In the genomic region with DNA sequence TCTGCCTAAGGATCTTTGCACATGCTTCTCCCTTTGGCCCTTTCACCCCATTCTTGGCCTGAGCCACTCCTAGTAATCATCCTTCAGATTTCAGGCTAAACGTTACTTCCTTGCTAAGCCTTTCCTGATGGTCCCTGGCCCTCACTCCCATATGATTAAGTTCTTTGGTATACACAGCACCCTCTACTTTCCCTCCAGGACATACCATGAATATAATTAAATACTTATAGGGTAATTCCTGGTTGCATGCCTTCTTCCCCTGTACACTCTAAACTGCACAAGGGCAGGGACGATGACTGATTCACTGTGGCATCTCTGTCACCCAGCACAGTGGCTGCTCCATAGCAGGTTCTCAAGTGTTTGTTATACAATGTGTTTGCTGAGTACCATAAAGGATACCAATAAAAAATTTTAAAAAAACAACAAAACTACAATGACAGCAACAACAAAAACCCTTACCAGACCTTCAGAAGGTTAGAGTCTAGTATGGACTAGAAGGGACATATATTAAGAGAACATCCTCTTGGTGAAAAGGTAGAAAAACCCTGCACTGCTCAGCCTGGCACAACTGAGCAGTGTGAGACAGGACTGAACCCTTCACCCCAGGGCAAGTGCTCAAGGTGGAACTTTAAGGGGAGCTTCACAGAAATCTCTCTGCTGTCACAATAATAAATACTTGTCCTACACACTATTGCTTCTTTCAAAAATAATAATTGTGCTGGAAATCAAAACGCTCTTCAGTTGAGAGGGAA, we compare ENCODE assay signal across 12 cellular contexts.
A peak's percentile ranks its signal among the peaks of the same experiment; 100 is the strongest.
DNase-seq lines count a peak whose midpoint lies in the region; ATAC-seq and TF ChIP-seq lines count a peak whose summit lies in the region.
"Had no signal": no experiment of that assay in that cellular context is flagged by ENCODE, and none has a peak within 500 bp of the region (broad histone marks: within the 10 kb centered on the region; RNA-seq: fewer than 3 reads in every experiment).

No MANE protein-coding gene starts in this region.

- H3K4me3 ChIP-seq in left ventricle myocardium inferior (no peak overlapping the region), transverse colon (no peak overlapping the region)
- H3K4me3 ChIP-seq: GM12878 had no signal

- CTCF ChIA-PET in activated naive CD4-positive, alpha-beta T cell treated with anti-CD3 and anti-CD28 coated beads for 36 hours (lab: Charles Lee): interaction anchor here (0.5 to 6.4 kb wide), 14 partner anchors 10 to 157 kb away, joined by 3 to 178 read pairs (median 16); partner anchors contain the start of gene AAK1

- no peaks in the 10 kb centered on the region for H3K36me3 Mint-ChIP-seq in activated naive CD4-positive, alpha-beta T cell treated with anti-CD3 and anti-CD28 coated beads for 36 hours (ENCODE audit: low read depth)
- peaks cover 3% of the 10 kb centered on the region for H3K36me3 Mint-ChIP-seq in T-helper 17 cell (ENCODE audit: low read depth)
- peaks cover 7 to 11% of the 10 kb centered on the region in 2 donors for H3K36me3 Mint-ChIP-seq in CD14-positive monocyte

- H3K27me3 Mint-ChIP-seq in activated naive CD4-positive, alpha-beta T cell treated with anti-CD3 and anti-CD28 coated beads for 36 hours (ENCODE audit: low read depth): no peaks in the 10 kb centered on the region
- H3K27me3 Mint-ChIP-seq in T-helper 17 cell: no peaks in the 10 kb centered on the region
- peaks cover 0 to 2% (median 0%) of the 10 kb centered on the region in 3 donors for H3K27me3 Mint-ChIP-seq in CD14-positive monocyte (ENCODE audit: low read depth in 3 of 3)

- TF ChIP-seq CTCF in left ventricle myocardium inferior (IDR thresholded peaks at IDR 0.05; ENCODE audit: borderline replicate concordance): no peak
- TF ChIP-seq CTCF in transverse colon (IDR thresholded peaks at IDR 0.05): no peak
- TF ChIP-seq CTCF in CD14-positive monocyte (IDR thresholded peaks at IDR 0.05): no peak

- no peaks in the 10 kb centered on the region for H3K9me3 Mint-ChIP-seq in activated naive CD4-positive, alpha-beta T cell treated with anti-CD3 and anti-CD28 coated beads for 36 hours
- no peaks in the 10 kb centered on the region for H3K9me3 Mint-ChIP-seq in CD14-positive monocyte

- H3K27me3 ChIP-seq in left ventricle myocardium inferior (ENCODE audit: low read depth) (no peaks in the 10 kb centered on the region), transverse colon (no peaks in the 10 kb centered on the region)

- peaks cover 84% of the 10 kb centered on the region for H3K4me1 Mint-ChIP-seq in activated naive CD4-positive, alpha-beta T cell treated with anti-CD3 and anti-CD28 coated beads for 36 hours (ENCODE audit: low read depth)
- H3K4me1 Mint-ChIP-seq in T-helper 17 cell (peaks cover 75% of the 10 kb centered on the region), CD14-positive monocyte (peaks cover 41% of the 10 kb centered on the region)

- peak; percentile 28 for DNase-seq in activated naive CD4-positive, alpha-beta T cell treated with anti-CD3 and anti-CD28 coated beads for 36 hours
- no peak for DNase-seq in activated naive CD4-positive, alpha-beta T cell treated with anti-CD3 and anti-CD28 coated beads, Interleukin-2, amount 50 U/mL, for 16 hours
- DNase-seq in T-helper 17 cell (no peak), left ventricle myocardium inferior (no peak), transverse colon (no peak), CD14-positive monocyte (ENCODE audit: low spot score) (no peak)
- DNase-seq: activated T-cell treated with anti-CD3 and anti-CD28 coated beads, Interleukin-2, amount 50 U/mL, for 1 hour; NCI-H2029 treated with DMSO at 0.1 percent for 48 hours had no signal

- no peak for TF ChIP-seq EP300 in transverse colon (IDR thresholded peaks at IDR 0.05; ENCODE audit: low read depth)

- no peak overlapping the region for H3K4me3 Mint-ChIP-seq in activated naive CD4-positive, alpha-beta T cell treated with anti-CD3 and anti-CD28 coated beads for 36 hours
- H3K4me3 Mint-ChIP-seq in T-helper 17 cell (peak overlapping the region; percentile 39), CD14-positive monocyte (no peak overlapping the region)

- TF ChIP-seq POLR2A in transverse colon (IDR thresholded peaks at IDR 0.05): no peak

- intact Hi-C loops in activated naive CD4-positive, alpha-beta T cell treated with anti-CD3 and anti-CD28 coated beads for 36 hours (cut with micrococcal nuclease): no loop called here
- intact Hi-C loops in left ventricle myocardium inferior (cut with micrococcal nuclease): loop anchor here (10.0 kb wide), 1 partner anchor 77 kb away; the partner anchor contains the start of gene AAK1
- intact Hi-C loops in transverse colon (cut with DNase I; ENCODE audit: low total_unique reads): no loop called here
- intact Hi-C loops in CD14-positive monocyte (cut with micrococcal nuclease): no loop called here

- H3K27ac ChIP-seq in left ventricle myocardium inferior (replicated peaks) (peak overlapping the region; percentile 70), transverse colon (peak overlapping the region in 3 of 4 donors; percentile 39 to 61 (median 50))

- in situ Hi-C loops in transverse colon (cut with MboI; ENCODE audit: low pct_ligation_motif_present in 1 of 4, low pct_unique_long_range_greater_than_20kb in 1 of 4, low sequenced_read_pairs in 3 of 4): loop anchor here (10.0 to 25.0 kb wide), 3 partner anchors 145 to 245 kb away; no protein-coding TSS in a partner anchor

- H3K27ac Mint-ChIP-seq in activated naive CD4-positive, alpha-beta T cell treated with anti-CD3 and anti-CD28 coated beads for 36 hours: peak overlapping the region; percentile 1
- H3K27ac Mint-ChIP-seq in T-helper 17 cell (peak overlapping the region; percentile 88), CD14-positive monocyte (peak overlapping the region in 1 of 7 donors; percentile 4)

- H3K9me3 ChIP-seq in T-helper 17 cell (ENCODE audit: control insufficient read depth, low read length, poor library complexity, severe bottlenecking) (no peaks in the 10 kb centered on the region), left ventricle myocardium inferior (replicated peaks) (no peaks in the 10 kb centered on the region), transverse colon (no peaks in the 10 kb centered on the region)

- WGBS in transverse colon (ENCODE audit: low coverage in 1 of 2), 2 donors: 63 to 67% methylated on average over 2 to 3 of the region's 3 CpGs

- H3K4me1 ChIP-seq in left ventricle myocardium inferior (peaks cover 98% of the 10 kb centered on the region), transverse colon (peaks cover 0 to 58% (median 6%) of the 10 kb centered on the region in 4 donors)

- no peak for ATAC-seq in T-helper 17 cell
- ATAC-seq in HG03175 (IDR thresholded peaks at IDR 0.05; ENCODE audit: unreplicated experiment): no peak
- ATAC-seq in HG02970 (IDR thresholded peaks at IDR 0.05; ENCODE audit: low FRiP score, unreplicated experiment): no peak
- ATAC-seq: GM12878, left lobe of liver had no signal

- H3K36me3 ChIP-seq in left ventricle myocardium inferior (no peaks in the 10 kb centered on the region), transverse colon (no peaks in the 10 kb centered on the region)
